8 cellular contexts compared by ENCODE assay signal in genomic region chr11:62592989-62593421, GRCh38. TPM values are rescaled to one million over a fixed set of nuclear protein-coding genes. Genes with fewer than 3 reads are reported as not detected.
DNase-seq lines count a peak whose midpoint lies in the region; ATAC-seq and TF ChIP-seq lines count a peak whose summit lies in the region.

No MANE protein-coding gene starts in this region.

- peaks cover 26% of the 10 kb centered on the region for H3K79me2 ChIP-seq in osteoblast (ENCODE audit: insufficient read depth, low read length)

- H3K36me3 Mint-ChIP-seq in CD4-positive, CD25-positive, alpha-beta regulatory T cell: peaks cover 23% of the 10 kb centered on the region

- H3K9ac ChIP-seq in endocrine pancreas (ENCODE audit: control insufficient read depth, insufficient read depth, low read length): peak overlapping the region; percentile 43

- no peak for DNase-seq in CD4-positive, CD25-positive, alpha-beta regulatory T cell
- no peak for DNase-seq in Panc1 (ENCODE audit: low read depth, low spot score)
- peak; percentile 25 for DNase-seq in osteoblast (ENCODE audit: insufficient read length, low spot score, missing footprints)
- DNase-seq in cortex of kidney (lab: John Stamatoyannopoulos, UW): no peak
- no peak for DNase-seq in kidney glomerular epithelial cell (lab: John Stamatoyannopoulos, UW)

- H3K27ac Mint-ChIP-seq in CD4-positive, CD25-positive, alpha-beta regulatory T cell: peak overlapping the region in 2 of 3 donors; percentile 85 to 95

- BruUV-seq in Panc1 (replicated peaks; lab: Mats Ljungman, UMichigan): no TSS peak

- H3K4me3 Mint-ChIP-seq in CD4-positive, CD25-positive, alpha-beta regulatory T cell: peak overlapping the region in 3 of 4 donors; percentile 41 to 90 (median 46)

- H3K27ac ChIP-seq in CD4-positive, CD25-positive, alpha-beta regulatory T cell (ENCODE audit: insufficient read depth, low read length, poor library complexity, severe bottlenecking): peak overlapping the region; percentile 94
- peak overlapping the region; percentile 91 for H3K27ac ChIP-seq in Panc1 (ENCODE audit: low read length)
- H3K27ac ChIP-seq in osteoblast (ENCODE audit: low read depth, low read length): no peak overlapping the region

- CTCF ChIA-PET in Panc1 (lab: Charles Lee): interaction anchor here (0.6 to 0.7 kb wide), 2 partner anchors 31 to 184 kb away, joined by 3 to 8 read pairs; no protein-coding TSS in a partner anchor

- POLR2A ChIA-PET in Panc1 (lab: Charles Lee): interaction anchor here (0.6 kb wide), 1 partner anchor 152 kb away, joined by 7 read pairs; no protein-coding TSS in a partner anchor

- in situ Hi-C loops in Panc1 (cut with HindIII; ENCODE audit: low pct_unique_long_range_greater_than_20kb, low sequenced_read_pairs): no loop called here

- H3K27me3 Mint-ChIP-seq in CD4-positive, CD25-positive, alpha-beta regulatory T cell: no peaks in the 10 kb centered on the region

- no peak for ATAC-seq in CD4-positive, CD25-positive, alpha-beta regulatory T cell (ENCODE audit: low read depth in 2 of 2)
- ATAC-seq in Panc1 (no peak), HG02623 (IDR thresholded peaks at IDR 0.05; ENCODE audit: unreplicated experiment) (no peak), HG02642 (IDR thresholded peaks at IDR 0.05; ENCODE audit: poor library complexity, unreplicated experiment) (no peak)

- intact Hi-C loops in Panc1 (cut with micrococcal nuclease; ENCODE audit: unreplicated experiment): no loop called here

- peak overlapping the region; percentile 75 for H3K4me3 ChIP-seq in CD4-positive, CD25-positive, alpha-beta regulatory T cell (ENCODE audit: low read depth, low read length)
- H3K4me3 ChIP-seq in Panc1 (ENCODE audit: low read depth in 2 of 2, low read length in 2 of 2) (no peak overlapping the region), endocrine pancreas (ENCODE audit: control insufficient read depth, insufficient read depth, low read length) (no peak overlapping the region), osteoblast (ENCODE audit: insufficient read depth, low read length) (no peak overlapping the region)

- peaks cover 49% of the 10 kb centered on the region for H3K4me1 ChIP-seq in CD4-positive, CD25-positive, alpha-beta regulatory T cell (ENCODE audit: control insufficient read depth, insufficient read depth, low read length, poor library complexity, severe bottlenecking)
- H3K4me1 ChIP-seq in Panc1 (ENCODE audit: control insufficient read depth, insufficient read depth, low read length) (peaks cover 21% of the 10 kb centered on the region), endocrine pancreas (ENCODE audit: control insufficient read depth, insufficient read depth, low read length) (no peaks in the 10 kb centered on the region), osteoblast (ENCODE audit: insufficient read depth, low read length) (peaks cover 22% of the 10 kb centered on the region)

- TF ChIP-seq CTCF in Panc1 (IDR thresholded peaks at IDR 0.05) (no peak), osteoblast (IDR thresholded peaks at IDR 0.05; ENCODE audit: extremely low read depth, low read depth, low read length) (no peak)

- H3K36me3 ChIP-seq in CD4-positive, CD25-positive, alpha-beta regulatory T cell (ENCODE audit: control insufficient read depth, insufficient read depth, low read length): peaks cover 49% of the 10 kb centered on the region
- H3K36me3 ChIP-seq in Panc1 (ENCODE audit: control insufficient read depth, insufficient read depth, low read length) (peaks cover 17% of the 10 kb centered on the region), endocrine pancreas (ENCODE audit: control insufficient read depth, insufficient read depth, low read length) (peaks cover 11% of the 10 kb centered on the region), osteoblast (ENCODE audit: insufficient read depth, low read length) (peaks cover 49% of the 10 kb centered on the region)

- H2AFZ ChIP-seq in osteoblast (ENCODE audit: low read length): no peak overlapping the region

- peaks cover 0 to 79% (median 45%) of the 10 kb centered on the region in 4 donors for H3K4me1 Mint-ChIP-seq in CD4-positive, CD25-positive, alpha-beta regulatory T cell

- no peaks in the 10 kb centered on the region for H3K9me3 ChIP-seq in CD4-positive, CD25-positive, alpha-beta regulatory T cell (ENCODE audit: control insufficient read depth in 2 of 2, low read length in 2 of 2)
- H3K9me3 ChIP-seq in Panc1 (ENCODE audit: control insufficient read depth, insufficient read depth, low read depth, low read length): no peaks in the 10 kb centered on the region
- H3K9me3 ChIP-seq in endocrine pancreas (ENCODE audit: control insufficient read depth, low read length): no peaks in the 10 kb centered on the region
- no peaks in the 10 kb centered on the region for H3K9me3 ChIP-seq in osteoblast (ENCODE audit: low read depth, low read length)

- H4K20me1 ChIP-seq in osteoblast (ENCODE audit: insufficient read depth, low read length): peaks cover 8% of the 10 kb centered on the region

- H3K4me2 ChIP-seq in osteoblast (ENCODE audit: insufficient read depth, low read length): no peak overlapping the region

- H3K27me3 ChIP-seq in CD4-positive, CD25-positive, alpha-beta regulatory T cell (ENCODE audit: control insufficient read depth, insufficient read depth, low read length): no peaks in the 10 kb centered on the region
- no peaks in the 10 kb centered on the region for H3K27me3 ChIP-seq in Panc1 (ENCODE audit: control insufficient read depth, insufficient read depth, low read length)
- no peaks in the 10 kb centered on the region for H3K27me3 ChIP-seq in endocrine pancreas (ENCODE audit: control insufficient read depth, insufficient read depth, low read length)
- H3K27me3 ChIP-seq in osteoblast (ENCODE audit: insufficient read depth, low read length): no peaks in the 10 kb centered on the region

- H3K9me3 Mint-ChIP-seq in CD4-positive, CD25-positive, alpha-beta regulatory T cell: no peaks in the 10 kb centered on the region

RNA-seq across cellular contexts. Expression of gene TUT1, which starts 1.7 kb away (rescaled TPM):
- total RNA-seq in CD4-positive, CD25-positive, alpha-beta regulatory T cell: 22.0 TPM
- 10 to 100 TPM in 3 of 4 donors, 1 to 10 TPM in 1; 6.5 to 11.9 (median 10.9) TPM for polyA plus RNA-seq in CD4-positive, CD25-positive, alpha-beta regulatory T cell
- 19.9 TPM for total RNA-seq in Panc1 (2021; ENCODE audit: unreplicated experiment)
- polyA plus RNA-seq in Panc1 (2012; ENCODE audit: insufficient read length): 21.9 TPM
- total RNA-seq in osteoblast: 6.5 and 7.6 TPM in 2 replicates

RNA-seq across cellular contexts. Expression of gene MTA2, which starts 8.7 kb away (rescaled TPM):
- total RNA-seq in CD4-positive, CD25-positive, alpha-beta regulatory T cell: 172 TPM
- polyA plus RNA-seq in CD4-positive, CD25-positive, alpha-beta regulatory T cell: 10 to 100 TPM; 30.3 to 38.6 (median 33.9) TPM
- total RNA-seq in Panc1 (2021; ENCODE audit: unreplicated experiment) (163 TPM), osteoblast (102 and 105 TPM in 2 replicates)
- polyA plus RNA-seq in Panc1 (2012; ENCODE audit: insufficient read length): 129 TPM

RNA-seq across cellular contexts. Expression of gene EEF1G, which starts 19.3 kb away (rescaled TPM):
- 1,198 TPM for total RNA-seq in CD4-positive, CD25-positive, alpha-beta regulatory T cell
- 1,000 to 10,000 TPM in 3 of 4 donors, 100 to 1,000 TPM in 1; 775 to 1,680 (median 1,413) TPM for polyA plus RNA-seq in CD4-positive, CD25-positive, alpha-beta regulatory T cell
- 1,119 TPM for total RNA-seq in Panc1 (2021; ENCODE audit: unreplicated experiment)
- polyA plus RNA-seq in Panc1 (2012; ENCODE audit: insufficient read length): 1,553 TPM
- total RNA-seq in osteoblast: 1,004 and 1,049 TPM in 2 replicates

RNA-seq across cellular contexts. Expression of gene EML3, which starts 19.6 kb away (rescaled TPM):
- 165 TPM for total RNA-seq in CD4-positive, CD25-positive, alpha-beta regulatory T cell
- polyA plus RNA-seq in CD4-positive, CD25-positive, alpha-beta regulatory T cell: 10 to 100 TPM; 16.1 to 23.2 (median 16.4) TPM
- total RNA-seq in Panc1 (2021; ENCODE audit: unreplicated experiment) (88.8 TPM), osteoblast (26.4 and 29.5 TPM in 2 replicates)
- 77.9 TPM for polyA plus RNA-seq in Panc1 (2012; ENCODE audit: insufficient read length)

RNA-seq across cellular contexts. Expression of gene ROM1, which starts 20.1 kb away (rescaled TPM):
- 1.9 TPM for total RNA-seq in CD4-positive, CD25-positive, alpha-beta regulatory T cell
- 1 to 10 TPM in 2 of 4 donors, under 1 TPM in 2; 0.41 to 1.3 (median 0.80) TPM for polyA plus RNA-seq in CD4-positive, CD25-positive, alpha-beta regulatory T cell
- total RNA-seq in Panc1 (2021; ENCODE audit: unreplicated experiment): 2.7 TPM
- polyA plus RNA-seq in Panc1 (2012; ENCODE audit: insufficient read length): 5.8 TPM
- total RNA-seq in osteoblast: 6.5 TPM in 2 replicates
